In genomic region chr2:149023091-149023490, GRCh38 we compare ENCODE assay signal across 26 cellular contexts. TPM values are rescaled to one million over a fixed set of nuclear protein-coding genes. Genes with fewer than 3 reads are reported as not detected.
"Had no signal": no experiment of that assay in that cellular context is flagged by ENCODE, and none has a peak within 500 bp of the region (broad histone marks: within the 10 kb centered on the region; RNA-seq: fewer than 3 reads in every experiment).

No MANE protein-coding gene starts in this region.

- H3K27ac Mint-ChIP-seq: activated naive CD4-positive, alpha-beta T cell treated with anti-CD3 and anti-CD28 coated beads, Interleukin-2, amount 50 U/mL, for 24 hours; endodermal cell had no signal

- H3K36me3 ChIP-seq: cardiac muscle cell, heart right ventricle, sigmoid colon, vagina had no signal

- H3K9me3 ChIP-seq: body of pancreas, heart right ventricle, sigmoid colon, testis, vagina had no signal

- H3K4me3 ChIP-seq: body of pancreas, cardiac muscle cell, heart right ventricle, sigmoid colon, smooth muscle cell, testis, vagina had no signal

- H3K4me2 ChIP-seq: smooth muscle cell had no signal

- ATAC-seq: body of pancreas, heart right ventricle, left colon had no signal

- FAIRE-seq: keratinocyte had no signal

- DNase-seq: activated CD4-positive, alpha-beta T cell treated with anti-CD3 and anti-CD28 coated beads for 1 hour; activated CD4-positive, alpha-beta T cell treated with anti-CD3 and anti-CD28 coated beads, Interleukin-2, amount 50 U/mL, for 1 hour; activated gamma-delta T cell treated with Interleukin-2 at 50 U/mL for 16 hours; activated T-cell treated with anti-CD3 and anti-CD28 coated beads, Interleukin-2, amount 50 U/mL, for 1 hour; anterior cingulate cortex; body of pancreas; cortex of kidney; endodermal cell; heart right ventricle; left colon; mesenchymal stem cell; naive B cell; retina; sigmoid colon; stimulated activated CD4-positive, alpha-beta T cell treated with anti-CD3 and anti-CD28 coated beads, Interleukin-15, amount 100 ng/mL, for 24 hours; stimulated activated naive CD4-positive, alpha-beta T cell; testis; trophoblast cell had no signal

- H3K9me3 Mint-ChIP-seq: activated naive CD4-positive, alpha-beta T cell treated with anti-CD3 and anti-CD28 coated beads, Interleukin-2, amount 50 U/mL, for 24 hours; endodermal cell; naive B cell; neural crest cell had no signal

- H3K4me1 ChIP-seq: sigmoid colon, testis, vagina had no signal

- H3K27ac ChIP-seq: body of pancreas, cardiac muscle cell, heart right ventricle, sigmoid colon, testis, vagina, VCaP had no signal

- H3K27me3 Mint-ChIP-seq: activated naive CD4-positive, alpha-beta T cell treated with anti-CD3 and anti-CD28 coated beads, Interleukin-2, amount 50 U/mL, for 24 hours had no signal

- H3K4me3 Mint-ChIP-seq: activated naive CD4-positive, alpha-beta T cell treated with anti-CD3 and anti-CD28 coated beads, Interleukin-2, amount 50 U/mL, for 24 hours; endodermal cell; naive B cell; neural crest cell had no signal

- H3K27me3 ChIP-seq: body of pancreas, cardiac muscle cell, sigmoid colon, testis, vagina had no signal

- H3K36me3 Mint-ChIP-seq: activated naive CD4-positive, alpha-beta T cell treated with anti-CD3 and anti-CD28 coated beads, Interleukin-2, amount 50 U/mL, for 24 hours; naive B cell had no signal

- H3K4me1 Mint-ChIP-seq: activated naive CD4-positive, alpha-beta T cell treated with anti-CD3 and anti-CD28 coated beads, Interleukin-2, amount 50 U/mL, for 24 hours had no signal

RNA-seq across cellular contexts. Expression of gene LYPD6B, which starts 15.4 kb away (rescaled TPM):
- total RNA-seq: neural crest cell, posterior vena cava had no signal
